ENCODE assay signal across 22 cellular contexts in genomic region chr9:34443976-34444375, GRCh38. TPM values are rescaled to one million over a fixed set of nuclear protein-coding genes. Genes with fewer than 3 reads are reported as not detected.
"Had no signal": no experiment of that assay in that cellular context is flagged by ENCODE, and none has a peak within 500 bp of the region (broad histone marks: within the 10 kb centered on the region; RNA-seq: fewer than 3 reads in every experiment).

No MANE protein-coding gene starts in this region.

- H3K4me3 Mint-ChIP-seq: activated naive CD8-positive, alpha-beta T cell treated with anti-CD3 and anti-CD28 coated beads, Interleukin-2, amount 50 U/mL, for 24 hours; activated T-helper 17 cell treated with anti-CD3 and anti-CD28 coated beads, Interleukin-2, amount 50 U/mL, for 72 hours; memory B cell; natural killer cell had no signal

- H3K9me3 Mint-ChIP-seq: activated naive CD8-positive, alpha-beta T cell treated with anti-CD3 and anti-CD28 coated beads, Interleukin-2, amount 50 U/mL, for 24 hours; activated T-helper 17 cell treated with anti-CD3 and anti-CD28 coated beads, Interleukin-2, amount 50 U/mL, for 72 hours; memory B cell; natural killer cell had no signal

- H3K27me3 ChIP-seq: ascending aorta, esophagus muscularis mucosa, right atrium auricular region, transverse colon, vagina had no signal

- DNase-seq: activated CD4-positive, CD25-positive, alpha-beta regulatory T cell treated with anti-CD3 and anti-CD28 coated beads, Interleukin-2, amount 50 U/mL, for 72 hours; activated naive CD4-positive, alpha-beta T cell treated with Interleukin-2 at 50 U/mL for 16 hours; activated naive CD8-positive, alpha-beta T cell treated with anti-CD3 and anti-CD28 coated beads, Interleukin-2, amount 50 U/mL, for 24 hours; activated T-cell treated with anti-CD3 and anti-CD28 coated beads for 4 hours; hypothalamus; left ventricle myocardium superior; natural killer cell; stimulated activated CD4-positive, alpha-beta T cell treated with anti-CD3 and anti-CD28 coated beads, Interleukin-4, amount 100 ng/mL, for 24 hours; stimulated activated naive CD4-positive, alpha-beta T cell treated with Interleukin-2 at 50 U/mL for 16 hours; substantia nigra; transverse colon had no signal

- H3K4me1 ChIP-seq: ascending aorta had no signal

- H3K4me1 Mint-ChIP-seq: memory B cell had no signal

- H3K36me3 Mint-ChIP-seq: natural killer cell had no signal

- H3K9me3 ChIP-seq: ascending aorta, esophagus muscularis mucosa, right atrium auricular region, transverse colon, vagina had no signal

- H3K27ac ChIP-seq: ascending aorta, esophagus muscularis mucosa, right atrium auricular region, skin epidermis, transverse colon, vagina had no signal

- H3K36me3 ChIP-seq: ascending aorta, right atrium auricular region, transverse colon, vagina had no signal

- H3K27me3 Mint-ChIP-seq: activated naive CD8-positive, alpha-beta T cell treated with anti-CD3 and anti-CD28 coated beads, Interleukin-2, amount 50 U/mL, for 24 hours; activated T-helper 17 cell treated with anti-CD3 and anti-CD28 coated beads, Interleukin-2, amount 50 U/mL, for 72 hours; memory B cell had no signal

- H3K27ac Mint-ChIP-seq: activated naive CD8-positive, alpha-beta T cell treated with anti-CD3 and anti-CD28 coated beads, Interleukin-2, amount 50 U/mL, for 24 hours; activated T-helper 17 cell treated with anti-CD3 and anti-CD28 coated beads, Interleukin-2, amount 50 U/mL, for 72 hours; memory B cell; natural killer cell had no signal

- H3K4me3 ChIP-seq: ascending aorta, esophagus muscularis mucosa, right atrium auricular region, skin epidermis, transverse colon, vagina had no signal

- ATAC-seq: activated naive CD8-positive, alpha-beta T cell treated with anti-CD3 and anti-CD28 coated beads, Interleukin-2, amount 50 U/mL, for 24 hours; activated T-helper 17 cell treated with anti-CD3 and anti-CD28 coated beads, Interleukin-2, amount 50 U/mL, for 72 hours; left ventricle myocardium superior; natural killer cell had no signal

RNA-seq across cellular contexts. Expression of gene DNAI1, which starts 14.6 kb away (rescaled TPM):
- total RNA-seq: activated T-helper 17 cell treated with anti-CD3 and anti-CD28 coated beads, Interleukin-2, amount 50 U/mL, for 72 hours; ascending aorta; bronchial epithelial cell; esophagus muscularis mucosa; glomerular endothelial cell; kidney epithelial cell; left ventricle myocardium superior; natural killer cell; posterior vena cava; right atrium auricular region; transverse colon; vagina had no signal
